1 cellular context compared by ENCODE assay signal in the genomic region with DNA sequence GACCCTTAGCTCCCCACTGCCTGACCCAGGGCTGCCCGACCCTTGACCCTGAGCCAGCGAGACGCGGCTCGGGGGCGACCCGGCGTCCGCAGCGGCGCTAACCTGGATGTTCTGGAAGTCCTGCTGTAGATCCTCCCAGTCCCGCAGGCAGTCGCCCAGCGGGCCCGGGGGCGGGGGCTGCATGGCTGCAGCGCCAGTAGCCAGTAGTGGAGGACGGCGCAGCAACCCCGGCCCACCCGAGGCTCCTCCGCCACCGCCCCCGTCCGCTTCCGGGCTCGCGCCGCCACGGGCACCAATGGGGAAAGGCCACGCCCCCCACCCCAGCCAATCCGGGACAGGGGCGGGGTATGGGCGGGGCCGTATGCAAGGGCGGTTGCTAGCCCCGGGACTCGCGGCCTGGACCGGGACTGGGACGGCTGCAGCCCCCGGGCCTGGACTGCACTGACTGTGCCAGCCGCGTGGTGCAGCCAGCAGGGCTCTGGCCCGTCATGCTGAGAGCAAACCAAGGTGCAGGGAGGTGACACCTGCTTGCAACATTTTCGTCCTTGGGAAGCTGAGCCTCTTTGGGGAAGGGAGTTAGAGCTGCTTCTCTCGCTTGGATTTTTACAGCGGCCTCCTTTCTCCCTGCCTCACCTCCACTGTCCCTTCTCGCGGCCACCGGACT.
TF ChIP-seq lines count a peak whose summit lies in the region.

A gene (minus strand): TSS at position 208 of the 664 bp plus-strand sequence. CDS start 25 bp downstream, at position 183.

TF ChIP-seq in HepG2, 621 proteins besides CTCF, POLR2A, EP300 and RAD21 (continued from another document and continues in another):
- TF ChIP-seq TMF1 (CRISPR knock-in tag; IDR thresholded peaks at IDR 0.05; ENCODE audit: low read depth) (no peak), ZFP36L2 (CRISPR knock-in tag; IDR thresholded peaks at IDR 0.05) (no peak), ZNF724P (CRISPR knock-in tag; IDR thresholded peaks at IDR 0.05; ENCODE audit: borderline replicate concordance) (peak; percentile 67), NFIC (IDR thresholded peaks at IDR 0.05; ENCODE audit: low read length) (no peak), ZKSCAN1 (IDR thresholded peaks at IDR 0.05; ENCODE audit: low read length) (no peak; the same call in 1 of the 2 replicates), ZZZ3 (CRISPR knock-in tag; IDR thresholded peaks at IDR 0.05; ENCODE audit: borderline replicate concordance) (no peak), ZNF468 (CRISPR knock-in tag; IDR thresholded peaks at IDR 0.05) (no peak), YEATS4 (CRISPR knock-in tag; IDR thresholded peaks at IDR 0.05; ENCODE audit: borderline replicate concordance) (0 out of 2 replicates have a peak, but pooled peaks have one; percentile 43), GZF1 (CRISPR knock-in tag; IDR thresholded peaks at IDR 0.05) (no peak), FOXA1 (IDR thresholded peaks at IDR 0.05) (no peak), FOXA1 (CRISPR knock-in tag; IDR thresholded peaks at IDR 0.05) (no peak; the same call in 1 of the 2 replicates), ZNF121 (CRISPR knock-in tag; IDR thresholded peaks at IDR 0.05) (no peak), DMAP1 (CRISPR knock-in tag; IDR thresholded peaks at IDR 0.05) (peak; percentile 72; the same call in 1 of the 2 replicates), HNRNPLL (IDR thresholded peaks at IDR 0.05; ENCODE audit: low read depth, low read length, poor library complexity, severe bottlenecking) (peak; percentile 60), IKZF4 (CRISPR knock-in tag; IDR thresholded peaks at IDR 0.05; ENCODE audit: borderline replicate concordance, low read depth, not compliant biosample characterization) (no peak), DNMT3B (CRISPR knock-in tag; conservative IDR thresholded peaks at IDR 0.05) (no peak), MAFK (conservative IDR thresholded peaks at IDR 0.05 in 1 of 2, IDR thresholded peaks at IDR 0.05 in 1 of 2; ENCODE audit: low read length in 2 of 2) (no peak), KDM5B (CRISPR knock-in tag; IDR thresholded peaks at IDR 0.05; ENCODE audit: borderline replicate concordance) (peak; percentile 46; the same call in 1 of the 2 replicates), HNF4G (IDR thresholded peaks at IDR 0.05; ENCODE audit: borderline replicate concordance, low read depth, low read length) (peak; percentile 18; the same call in 1 of the 2 replicates), HNF4G (CRISPR knock-in tag; IDR thresholded peaks at IDR 0.05; ENCODE audit: borderline replicate concordance, low read depth) (no peak), ELF4 (CRISPR knock-in tag; IDR thresholded peaks at IDR 0.05; ENCODE audit: borderline replicate concordance) (no peak; the same call in 1 of the 2 replicates), THAP11 (CRISPR knock-in tag; IDR thresholded peaks at IDR 0.05) (peak; percentile 61), ZNF552 (CRISPR knock-in tag; IDR thresholded peaks at IDR 0.05; ENCODE audit: borderline replicate concordance) (0 out of 2 replicates have a peak, but pooled peaks have one; percentile 74), BRCA1 (CRISPR knock-in tag; IDR thresholded peaks at IDR 0.05) (peak; percentile 2; the same call in 1 of the 2 replicates), TGIF2 (CRISPR knock-in tag; IDR thresholded peaks at IDR 0.05) (peak; percentile 73), ZBTB20 (CRISPR knock-in tag; IDR thresholded peaks at IDR 0.05; ENCODE audit: borderline replicate concordance, low read depth) (peak; percentile 62), NR2C2 (CRISPR knock-in tag; IDR thresholded peaks at IDR 0.05; ENCODE audit: borderline replicate concordance) (peak; percentile 84), SRF (IDR thresholded peaks at IDR 0.05; ENCODE audit: low read depth, low read length) (no peak), ZNF792 (CRISPR knock-in tag; IDR thresholded peaks at IDR 0.05) (peak; percentile 34; the same call in 1 of the 2 replicates), CEBPB (IDR thresholded peaks at IDR 0.05; ENCODE audit: borderline replicate concordance, low read depth, low read length) (peak; percentile 79; the same call in 1 of the 2 replicates), KMT2B (CRISPR knock-in tag; IDR thresholded peaks at IDR 0.05) (peak; percentile 77; the same call in 1 of the 2 replicates), AKAP8 (CRISPR knock-in tag; IDR thresholded peaks at IDR 0.05) (no peak), JUNB (CRISPR knock-in tag; IDR thresholded peaks at IDR 0.05; ENCODE audit: borderline replicate concordance) (no peak), ATF7 (IDR thresholded peaks at IDR 0.05) (no peak), ATF7 (CRISPR knock-in tag; IDR thresholded peaks at IDR 0.05) (no peak)
- TF ChIP-seq, protein P1, sequence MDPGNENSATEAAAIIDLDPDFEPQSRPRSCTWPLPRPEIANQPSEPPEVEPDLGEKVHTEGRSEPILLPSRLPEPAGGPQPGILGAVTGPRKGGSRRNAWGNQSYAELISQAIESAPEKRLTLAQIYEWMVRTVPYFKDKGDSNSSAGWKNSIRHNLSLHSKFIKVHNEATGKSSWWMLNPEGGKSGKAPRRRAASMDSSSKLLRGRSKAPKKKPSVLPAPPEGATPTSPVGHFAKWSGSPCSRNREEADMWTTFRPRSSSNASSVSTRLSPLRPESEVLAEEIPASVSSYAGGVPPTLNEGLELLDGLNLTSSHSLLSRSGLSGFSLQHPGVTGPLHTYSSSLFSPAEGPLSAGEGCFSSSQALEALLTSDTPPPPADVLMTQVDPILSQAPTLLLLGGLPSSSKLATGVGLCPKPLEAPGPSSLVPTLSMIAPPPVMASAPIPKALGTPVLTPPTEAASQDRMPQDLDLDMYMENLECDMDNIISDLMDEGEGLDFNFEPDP (CRISPR knock-in tag; conservative IDR thresholded peaks at IDR 0.05), result no peak
- TF ChIP-seq, protein P2, sequence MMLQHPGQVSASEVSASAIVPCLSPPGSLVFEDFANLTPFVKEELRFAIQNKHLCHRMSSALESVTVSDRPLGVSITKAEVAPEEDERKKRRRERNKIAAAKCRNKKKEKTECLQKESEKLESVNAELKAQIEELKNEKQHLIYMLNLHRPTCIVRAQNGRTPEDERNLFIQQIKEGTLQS (CRISPR knock-in tag; IDR thresholded peaks at IDR 0.05), result no peak
- TF ChIP-seq, protein P3, sequence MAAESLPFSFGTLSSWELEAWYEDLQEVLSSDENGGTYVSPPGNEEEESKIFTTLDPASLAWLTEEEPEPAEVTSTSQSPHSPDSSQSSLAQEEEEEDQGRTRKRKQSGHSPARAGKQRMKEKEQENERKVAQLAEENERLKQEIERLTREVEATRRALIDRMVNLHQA (CRISPR knock-in tag; IDR thresholded peaks at IDR 0.05), result no peak
- TF ChIP-seq, protein P4, sequence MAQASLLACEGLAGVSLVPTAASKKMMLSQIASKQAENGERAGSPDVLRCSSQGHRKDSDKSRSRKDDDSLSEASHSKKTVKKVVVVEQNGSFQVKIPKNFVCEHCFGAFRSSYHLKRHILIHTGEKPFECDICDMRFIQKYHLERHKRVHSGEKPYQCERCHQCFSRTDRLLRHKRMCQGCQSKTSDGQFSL (CRISPR knock-in tag; IDR thresholded peaks at IDR 0.05), result no peak
- TF ChIP-seq, protein P5, sequence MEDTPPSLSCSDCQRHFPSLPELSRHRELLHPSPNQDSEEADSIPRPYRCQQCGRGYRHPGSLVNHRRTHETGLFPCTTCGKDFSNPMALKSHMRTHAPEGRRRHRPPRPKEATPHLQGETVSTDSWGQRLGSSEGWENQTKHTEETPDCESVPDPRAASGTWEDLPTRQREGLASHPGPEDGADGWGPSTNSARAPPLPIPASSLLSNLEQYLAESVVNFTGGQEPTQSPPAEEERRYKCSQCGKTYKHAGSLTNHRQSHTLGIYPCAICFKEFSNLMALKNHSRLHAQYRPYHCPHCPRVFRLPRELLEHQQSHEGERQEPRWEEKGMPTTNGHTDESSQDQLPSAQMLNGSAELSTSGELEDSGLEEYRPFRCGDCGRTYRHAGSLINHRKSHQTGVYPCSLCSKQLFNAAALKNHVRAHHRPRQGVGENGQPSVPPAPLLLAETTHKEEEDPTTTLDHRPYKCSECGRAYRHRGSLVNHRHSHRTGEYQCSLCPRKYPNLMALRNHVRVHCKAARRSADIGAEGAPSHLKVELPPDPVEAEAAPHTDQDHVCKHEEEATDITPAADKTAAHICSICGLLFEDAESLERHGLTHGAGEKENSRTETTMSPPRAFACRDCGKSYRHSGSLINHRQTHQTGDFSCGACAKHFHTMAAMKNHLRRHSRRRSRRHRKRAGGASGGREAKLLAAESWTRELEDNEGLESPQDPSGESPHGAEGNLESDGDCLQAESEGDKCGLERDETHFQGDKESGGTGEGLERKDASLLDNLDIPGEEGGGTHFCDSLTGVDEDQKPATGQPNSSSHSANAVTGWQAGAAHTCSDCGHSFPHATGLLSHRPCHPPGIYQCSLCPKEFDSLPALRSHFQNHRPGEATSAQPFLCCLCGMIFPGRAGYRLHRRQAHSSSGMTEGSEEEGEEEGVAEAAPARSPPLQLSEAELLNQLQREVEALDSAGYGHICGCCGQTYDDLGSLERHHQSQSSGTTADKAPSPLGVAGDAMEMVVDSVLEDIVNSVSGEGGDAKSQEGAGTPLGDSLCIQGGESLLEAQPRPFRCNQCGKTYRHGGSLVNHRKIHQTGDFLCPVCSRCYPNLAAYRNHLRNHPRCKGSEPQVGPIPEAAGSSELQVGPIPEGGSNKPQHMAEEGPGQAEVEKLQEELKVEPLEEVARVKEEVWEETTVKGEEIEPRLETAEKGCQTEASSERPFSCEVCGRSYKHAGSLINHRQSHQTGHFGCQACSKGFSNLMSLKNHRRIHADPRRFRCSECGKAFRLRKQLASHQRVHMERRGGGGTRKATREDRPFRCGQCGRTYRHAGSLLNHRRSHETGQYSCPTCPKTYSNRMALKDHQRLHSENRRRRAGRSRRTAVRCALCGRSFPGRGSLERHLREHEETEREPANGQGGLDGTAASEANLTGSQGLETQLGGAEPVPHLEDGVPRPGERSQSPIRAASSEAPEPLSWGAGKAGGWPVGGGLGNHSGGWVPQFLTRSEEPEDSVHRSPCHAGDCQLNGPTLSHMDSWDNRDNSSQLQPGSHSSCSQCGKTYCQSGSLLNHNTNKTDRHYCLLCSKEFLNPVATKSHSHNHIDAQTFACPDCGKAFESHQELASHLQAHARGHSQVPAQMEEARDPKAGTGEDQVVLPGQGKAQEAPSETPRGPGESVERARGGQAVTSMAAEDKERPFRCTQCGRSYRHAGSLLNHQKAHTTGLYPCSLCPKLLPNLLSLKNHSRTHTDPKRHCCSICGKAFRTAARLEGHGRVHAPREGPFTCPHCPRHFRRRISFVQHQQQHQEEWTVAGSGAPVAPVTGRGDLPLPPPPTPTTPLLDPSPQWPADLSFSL (CRISPR knock-in tag; IDR thresholded peaks at IDR 0.05), result no peak
- TF ChIP-seq, protein P6, sequence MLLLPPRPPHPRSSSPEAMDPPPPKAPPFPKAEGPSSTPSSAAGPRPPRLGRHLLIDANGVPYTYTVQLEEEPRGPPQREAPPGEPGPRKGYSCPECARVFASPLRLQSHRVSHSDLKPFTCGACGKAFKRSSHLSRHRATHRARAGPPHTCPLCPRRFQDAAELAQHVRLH (CRISPR knock-in tag; IDR thresholded peaks at IDR 0.05; ENCODE audit: borderline replicate concordance, low read depth), result peak; percentile 65; the same call in 1 of the 2 replicates
- TF ChIP-seq, protein P7, sequence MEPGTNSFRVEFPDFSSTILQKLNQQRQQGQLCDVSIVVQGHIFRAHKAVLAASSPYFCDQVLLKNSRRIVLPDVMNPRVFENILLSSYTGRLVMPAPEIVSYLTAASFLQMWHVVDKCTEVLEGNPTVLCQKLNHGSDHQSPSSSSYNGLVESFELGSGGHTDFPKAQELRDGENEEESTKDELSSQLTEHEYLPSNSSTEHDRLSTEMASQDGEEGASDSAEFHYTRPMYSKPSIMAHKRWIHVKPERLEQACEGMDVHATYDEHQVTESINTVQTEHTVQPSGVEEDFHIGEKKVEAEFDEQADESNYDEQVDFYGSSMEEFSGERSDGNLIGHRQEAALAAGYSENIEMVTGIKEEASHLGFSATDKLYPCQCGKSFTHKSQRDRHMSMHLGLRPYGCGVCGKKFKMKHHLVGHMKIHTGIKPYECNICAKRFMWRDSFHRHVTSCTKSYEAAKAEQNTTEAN (CRISPR knock-in tag; conservative IDR thresholded peaks at IDR 0.05), result peak; percentile 20; the same call in 1 of the 2 replicates
- TF ChIP-seq, protein P8, sequence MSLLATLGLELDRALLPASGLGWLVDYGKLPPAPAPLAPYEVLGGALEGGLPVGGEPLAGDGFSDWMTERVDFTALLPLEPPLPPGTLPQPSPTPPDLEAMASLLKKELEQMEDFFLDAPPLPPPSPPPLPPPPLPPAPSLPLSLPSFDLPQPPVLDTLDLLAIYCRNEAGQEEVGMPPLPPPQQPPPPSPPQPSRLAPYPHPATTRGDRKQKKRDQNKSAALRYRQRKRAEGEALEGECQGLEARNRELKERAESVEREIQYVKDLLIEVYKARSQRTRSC (CRISPR knock-in tag; IDR thresholded peaks at IDR 0.05; ENCODE audit: low read depth), result no peak
- TF ChIP-seq, protein P9, sequence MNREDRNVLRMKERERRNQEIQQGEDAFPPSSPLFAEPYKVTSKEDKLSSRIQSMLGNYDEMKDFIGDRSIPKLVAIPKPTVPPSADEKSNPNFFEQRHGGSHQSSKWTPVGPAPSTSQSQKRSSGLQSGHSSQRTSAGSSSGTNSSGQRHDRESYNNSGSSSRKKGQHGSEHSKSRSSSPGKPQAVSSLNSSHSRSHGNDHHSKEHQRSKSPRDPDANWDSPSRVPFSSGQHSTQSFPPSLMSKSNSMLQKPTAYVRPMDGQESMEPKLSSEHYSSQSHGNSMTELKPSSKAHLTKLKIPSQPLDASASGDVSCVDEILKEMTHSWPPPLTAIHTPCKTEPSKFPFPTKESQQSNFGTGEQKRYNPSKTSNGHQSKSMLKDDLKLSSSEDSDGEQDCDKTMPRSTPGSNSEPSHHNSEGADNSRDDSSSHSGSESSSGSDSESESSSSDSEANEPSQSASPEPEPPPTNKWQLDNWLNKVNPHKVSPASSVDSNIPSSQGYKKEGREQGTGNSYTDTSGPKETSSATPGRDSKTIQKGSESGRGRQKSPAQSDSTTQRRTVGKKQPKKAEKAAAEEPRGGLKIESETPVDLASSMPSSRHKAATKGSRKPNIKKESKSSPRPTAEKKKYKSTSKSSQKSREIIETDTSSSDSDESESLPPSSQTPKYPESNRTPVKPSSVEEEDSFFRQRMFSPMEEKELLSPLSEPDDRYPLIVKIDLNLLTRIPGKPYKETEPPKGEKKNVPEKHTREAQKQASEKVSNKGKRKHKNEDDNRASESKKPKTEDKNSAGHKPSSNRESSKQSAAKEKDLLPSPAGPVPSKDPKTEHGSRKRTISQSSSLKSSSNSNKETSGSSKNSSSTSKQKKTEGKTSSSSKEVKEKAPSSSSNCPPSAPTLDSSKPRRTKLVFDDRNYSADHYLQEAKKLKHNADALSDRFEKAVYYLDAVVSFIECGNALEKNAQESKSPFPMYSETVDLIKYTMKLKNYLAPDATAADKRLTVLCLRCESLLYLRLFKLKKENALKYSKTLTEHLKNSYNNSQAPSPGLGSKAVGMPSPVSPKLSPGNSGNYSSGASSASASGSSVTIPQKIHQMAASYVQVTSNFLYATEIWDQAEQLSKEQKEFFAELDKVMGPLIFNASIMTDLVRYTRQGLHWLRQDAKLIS (CRISPR knock-in tag; IDR thresholded peaks at IDR 0.05), result no peak
